1 cellular context compared by ENCODE assay signal in genomic region chr20:14777571-14777970, GRCh38.
TF ChIP-seq lines count a peak whose summit lies in the region.

No MANE protein-coding gene starts in this region.

TF ChIP-seq in A549, 52 proteins besides CTCF, POLR2A, EP300 and RAD21 (continued from another document):
- TF ChIP-seq, protein P1, sequence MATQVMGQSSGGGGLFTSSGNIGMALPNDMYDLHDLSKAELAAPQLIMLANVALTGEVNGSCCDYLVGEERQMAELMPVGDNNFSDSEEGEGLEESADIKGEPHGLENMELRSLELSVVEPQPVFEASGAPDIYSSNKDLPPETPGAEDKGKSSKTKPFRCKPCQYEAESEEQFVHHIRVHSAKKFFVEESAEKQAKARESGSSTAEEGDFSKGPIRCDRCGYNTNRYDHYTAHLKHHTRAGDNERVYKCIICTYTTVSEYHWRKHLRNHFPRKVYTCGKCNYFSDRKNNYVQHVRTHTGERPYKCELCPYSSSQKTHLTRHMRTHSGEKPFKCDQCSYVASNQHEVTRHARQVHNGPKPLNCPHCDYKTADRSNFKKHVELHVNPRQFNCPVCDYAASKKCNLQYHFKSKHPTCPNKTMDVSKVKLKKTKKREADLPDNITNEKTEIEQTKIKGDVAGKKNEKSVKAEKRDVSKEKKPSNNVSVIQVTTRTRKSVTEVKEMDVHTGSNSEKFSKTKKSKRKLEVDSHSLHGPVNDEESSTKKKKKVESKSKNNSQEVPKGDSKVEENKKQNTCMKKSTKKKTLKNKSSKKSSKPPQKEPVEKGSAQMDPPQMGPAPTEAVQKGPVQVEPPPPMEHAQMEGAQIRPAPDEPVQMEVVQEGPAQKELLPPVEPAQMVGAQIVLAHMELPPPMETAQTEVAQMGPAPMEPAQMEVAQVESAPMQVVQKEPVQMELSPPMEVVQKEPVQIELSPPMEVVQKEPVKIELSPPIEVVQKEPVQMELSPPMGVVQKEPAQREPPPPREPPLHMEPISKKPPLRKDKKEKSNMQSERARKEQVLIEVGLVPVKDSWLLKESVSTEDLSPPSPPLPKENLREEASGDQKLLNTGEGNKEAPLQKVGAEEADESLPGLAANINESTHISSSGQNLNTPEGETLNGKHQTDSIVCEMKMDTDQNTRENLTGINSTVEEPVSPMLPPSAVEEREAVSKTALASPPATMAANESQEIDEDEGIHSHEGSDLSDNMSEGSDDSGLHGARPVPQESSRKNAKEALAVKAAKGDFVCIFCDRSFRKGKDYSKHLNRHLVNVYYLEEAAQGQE (IDR thresholded peaks at IDR 0.05) = no peak
- no peak for TF ChIP-seq CBX8 (IDR thresholded peaks at IDR 0.05)
- no peak for TF ChIP-seq USF2 (IDR thresholded peaks at IDR 0.05)
